ENCODE assay signal across 29 cellular contexts in the genomic region with DNA sequence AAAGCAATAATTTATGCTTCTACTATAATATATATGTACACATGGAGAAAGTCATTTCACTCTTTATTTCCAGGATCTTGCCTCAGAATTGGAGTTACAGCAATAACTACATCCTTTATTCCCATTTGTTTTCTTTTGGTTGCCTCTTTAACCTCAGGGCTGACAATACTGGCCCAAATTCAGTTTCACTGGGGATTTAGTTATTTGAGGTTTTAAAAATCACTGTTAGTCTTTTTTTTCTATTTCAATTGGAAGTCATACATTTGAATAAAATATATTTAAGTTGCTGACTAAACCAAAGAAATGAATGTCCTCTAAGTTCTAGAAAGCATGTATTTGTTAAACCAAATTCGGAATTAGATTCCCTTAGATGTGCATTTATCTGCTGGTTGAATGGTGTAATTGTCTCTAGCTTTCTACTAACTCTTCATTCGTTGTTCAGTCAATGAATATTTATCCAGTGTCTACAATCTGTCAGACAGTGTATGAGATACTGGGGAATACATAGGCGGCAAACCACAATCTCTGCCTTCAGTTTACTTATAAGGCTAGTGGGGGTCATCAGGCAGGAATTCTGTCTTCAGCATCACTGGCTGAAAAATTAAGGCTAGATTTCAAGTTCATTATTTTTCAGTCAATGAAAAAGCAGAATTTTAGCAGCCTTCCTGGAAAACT.
A peak's percentile ranks its signal among the peaks of the same experiment; 100 is the strongest.
DNase-seq lines count a peak whose midpoint lies in the region; ATAC-seq, FAIRE-seq and TF ChIP-seq lines count a peak whose summit lies in the region.
"Had no signal": no experiment of that assay in that cellular context is flagged by ENCODE, and none has a peak within 500 bp of the region (broad histone marks: within the 10 kb centered on the region; RNA-seq: fewer than 3 reads in every experiment).

No MANE protein-coding gene starts in this region.

- H3K9ac ChIP-seq in HepG2 (ENCODE audit: insufficient read depth, low read depth, low read length): no peak overlapping the region

- no peaks in the 10 kb centered on the region for H3K79me2 ChIP-seq in HepG2 (ENCODE audit: insufficient read depth, low read length)

- DNase-seq in HepG2 (ENCODE audit: low spot score) (no peak), right lobe of liver (no peak), choroid plexus epithelial cell (ENCODE audit: low read depth) (peak; percentile 37), foreskin melanocyte (peak; percentile 85), nucleus accumbens (lab: John Stamatoyannopoulos, UW) (no peak), cortex of kidney (lab: John Stamatoyannopoulos, UW) (no peak)
- no peak for DNase-seq in activated naive CD4-positive, alpha-beta T cell treated with anti-CD3 and anti-CD28 coated beads, Interleukin-2, amount 50 U/mL, for 72 hours (ENCODE audit: low spot score in 2 of 2)
- DNase-seq: CD8-positive, alpha-beta T cell; DMS79 treated with DMSO at 0.1 percent for 48 hours; IMR-90; KG1; MG63; NCI-H1105 treated with DMSO at 0.1 percent for 48 hours; NCI-H146; NCI-H1930; NCI-H446; NCI-H524 treated with DMSO at 0.1 percent for 48 hours; NCI-H82; NK-92 treated with Interleukin-12 subunit alpha and Interleukin-12 subunit beta, amount 100 ng/mL, for 24 hours; PC-3; Right ventricle myocardium superior; RPMI8226 had no signal

- H3K36me3 ChIP-seq in HepG2 (replicated peaks in 1 of 2; ENCODE audit: control insufficient read depth in 1 of 2, insufficient read depth in 2 of 2, low read length in 2 of 2) (no peaks in the 10 kb centered on the region), right lobe of liver (no peaks in the 10 kb centered on the region)
- H3K36me3 ChIP-seq: MG63, SJSA1 had no signal

- H3K9me3 Mint-ChIP-seq in activated naive CD4-positive, alpha-beta T cell treated with anti-CD3 and anti-CD28 coated beads, Interleukin-2, amount 50 U/mL, for 72 hours: no peaks in the 10 kb centered on the region
- H3K9me3 Mint-ChIP-seq: CD8-positive, alpha-beta T cell had no signal

- TF ChIP-seq EP300 in HepG2 (IDR thresholded peaks at IDR 0.05; ENCODE audit: low read depth in 2 of 2, low read length in 2 of 2) (no peak), HepG2 (CRISPR knock-in tag; IDR thresholded peaks at IDR 0.05; ENCODE audit: borderline replicate concordance) (no peak)

- CTCF ChIA-PET in HepG2 (lab: Yijun Ruan, JAX; ENCODE audit: low intra/inter-chr PET ratio, low total read pairs): no interaction called here

- no peaks in the 10 kb centered on the region for H4K20me1 ChIP-seq in HepG2 (ENCODE audit: insufficient read depth, low read length)

- in situ Hi-C loops in HepG2 (cut with HindIII; ENCODE audit: extremely low pct_ligation_motif_present, low pct_unique_long_range_greater_than_20kb): no loop called here

- H3K36me3 Mint-ChIP-seq in activated naive CD4-positive, alpha-beta T cell treated with anti-CD3 and anti-CD28 coated beads, Interleukin-2, amount 50 U/mL, for 72 hours: no peaks in the 10 kb centered on the region
- H3K36me3 Mint-ChIP-seq: CD8-positive, alpha-beta T cell had no signal

- FAIRE-seq in HepG2 (lab: Jason Lieb, UNC): no peak
- FAIRE-seq: GM18507, H54 had no signal

- ATAC-seq in HepG2: no peak
- no peak for ATAC-seq in right lobe of liver
- no peak for ATAC-seq in GM18502 (IDR thresholded peaks at IDR 0.05; ENCODE audit: poor library complexity, unreplicated experiment)
- no peak for ATAC-seq in activated naive CD4-positive, alpha-beta T cell treated with anti-CD3 and anti-CD28 coated beads, Interleukin-2, amount 50 U/mL, for 72 hours
- ATAC-seq: CD8-positive, alpha-beta T cell; PC-3 had no signal

- H3K27ac ChIP-seq in HepG2 (ENCODE audit: extremely low read length, insufficient read depth, low read length) (no peak overlapping the region), right lobe of liver (no peak overlapping the region)
- H3K27ac ChIP-seq: 22Rv1, C4-2B, SJSA1 had no signal

- TF ChIP-seq POLR2A in HepG2 (IDR thresholded peaks at IDR 0.05; ENCODE audit: insufficient read depth in 1 of 2, low read depth in 2 of 2, low read length in 2 of 2) (no peak), right lobe of liver (IDR thresholded peaks at IDR 0.05) (no peak)

- BruUV-seq in HepG2 (replicated peaks; lab: Mats Ljungman, UMichigan): no TSS peak

- intact Hi-C loops in HepG2 (cut with micrococcal nuclease; ENCODE audit: unreplicated experiment) (no loop called here), right lobe of liver (cut with DNase I) (no loop called here)

- no peak overlapping the region for H3K27ac Mint-ChIP-seq in activated naive CD4-positive, alpha-beta T cell treated with anti-CD3 and anti-CD28 coated beads, Interleukin-2, amount 50 U/mL, for 72 hours
- H3K27ac Mint-ChIP-seq: B cell; CD8-positive, alpha-beta T cell had no signal

- POLR2A ChIA-PET in HepG2 (lab: Yijun Ruan, JAX): no interaction called here

- H3K9me3 ChIP-seq in HepG2 (ENCODE audit: low read length) (no peaks in the 10 kb centered on the region), right lobe of liver (no peaks in the 10 kb centered on the region)
- H3K9me3 ChIP-seq: MG63, SJSA1 had no signal

- H3K27me3 ChIP-seq in HepG2 (ENCODE audit: control insufficient read depth in 1 of 2, insufficient read depth in 2 of 2, low read length in 2 of 2): no peaks in the 10 kb centered on the region; a peak in 1 of 5 replicates
- H3K27me3 ChIP-seq in right lobe of liver: no peaks in the 10 kb centered on the region
- H3K27me3 ChIP-seq: MG63, SJSA1 had no signal

- 1% methylated on average over 3 of the region's 3 CpGs for WGBS in HepG2 (ENCODE audit: low lambda C conversion rate)
- 54% methylated on average over 3 of the region's 3 CpGs for WGBS in right lobe of liver (ENCODE audit: insufficient coverage, low coverage, low lambda C conversion rate, missing lambda C conversion rate)

- H3K4me1 ChIP-seq in HepG2 (ENCODE audit: insufficient read depth, low read length) (no peaks in the 10 kb centered on the region), right lobe of liver (no peaks in the 10 kb centered on the region)

- no peak overlapping the region for H2AFZ ChIP-seq in HepG2 (ENCODE audit: low read length)

- H3K4me3 ChIP-seq in HepG2 (replicated peaks in 1 of 3; ENCODE audit: insufficient read depth in 1 of 3, low read depth in 2 of 3, low read length in 3 of 3) (no peak overlapping the region), right lobe of liver (no peak overlapping the region), choroid plexus epithelial cell (ENCODE audit: low read depth, low read length) (no peak overlapping the region)
- H3K4me3 ChIP-seq: MG63, SJSA1 had no signal

- TF ChIP-seq RAD21 in HepG2 (CRISPR knock-in tag; IDR thresholded peaks at IDR 0.05): no peak

- no peak overlapping the region for H3K4me2 ChIP-seq in HepG2 (ENCODE audit: low read depth, low read length)

- TF ChIP-seq CTCF in HepG2 (CRISPR knock-in tag; IDR thresholded peaks at IDR 0.05) (no peak), right lobe of liver (IDR thresholded peaks at IDR 0.05) (no peak), choroid plexus epithelial cell (conservative IDR thresholded peaks at IDR 0.05; ENCODE audit: low read depth, low read length) (no peak)

TF ChIP-seq in HepG2, 621 proteins besides CTCF, POLR2A, EP300 and RAD21:
- TF ChIP-seq BCLAF1 (IDR thresholded peaks at IDR 0.05) (0 out of 2 replicates have a peak, but pooled peaks have one; percentile 24), CHD2 (IDR thresholded peaks at IDR 0.05; ENCODE audit: low read depth, low read length) (no peak)

Comparison
In these comparisons a context has a peak if more than half of its experiments do, and no peak if none do; other contexts are left out.
1. DNase-seq: peak in choroid plexus epithelial cell (single experiment) and foreskin melanocyte (single experiment); none in HepG2 (single experiment), right lobe of liver (0 of 3), nucleus accumbens (0 of 56), activated naive CD4-positive, alpha-beta T cell treated with anti-CD3 and anti-CD28 coated beads, Interleukin-2, amount 50 U/mL, for 72 hours (0 of 2) and cortex of kidney (single experiment).